ENCODE assay signal across 12 cellular contexts in genomic region chr18:75110846-75111415, GRCh38.
"Had no signal": no experiment of that assay in that cellular context is flagged by ENCODE, and none has a peak within 500 bp of the region (broad histone marks: within the 10 kb centered on the region; RNA-seq: fewer than 3 reads in every experiment).

No MANE protein-coding gene starts in this region.

- H3K36me3 Mint-ChIP-seq: activated naive CD4-positive, alpha-beta T cell treated with anti-CD3 and anti-CD28 coated beads, Interleukin-2, amount 10 ng/mL, durations not matched to agents 7 days and 5 days; stimulated activated memory B cell treated with anti-CD40 and anti-IgM and Interleukin-4, amounts not matched to agents 10 μg/mL and 1 μg/mL and 100 μg/mL, for 72 hours had no signal

- H3K4me1 Mint-ChIP-seq: stimulated activated memory B cell treated with anti-CD40 and anti-IgM and Interleukin-4, amounts not matched to agents 10 μg/mL and 1 μg/mL and 100 μg/mL, for 72 hours had no signal

- H3K9me3 Mint-ChIP-seq: activated naive CD4-positive, alpha-beta T cell treated with anti-CD3 and anti-CD28 coated beads, Interleukin-2, amount 10 ng/mL, durations not matched to agents 7 days and 5 days; effector memory CD8-positive, alpha-beta T cell had no signal

- H3K27me3 Mint-ChIP-seq: activated naive CD4-positive, alpha-beta T cell treated with anti-CD3 and anti-CD28 coated beads, Interleukin-2, amount 10 ng/mL, durations not matched to agents 7 days and 5 days had no signal

- DNase-seq: activated naive CD4-positive, alpha-beta T cell treated with anti-CD3 and anti-CD28 coated beads, Interleukin-2, amount 10 ng/mL, durations not matched to agents 7 days and 5 days; activated T-cell treated with anti-CD3 and anti-CD28 coated beads for 4 hours; amygdala; effector memory CD8-positive, alpha-beta T cell; glutamatergic neuron; nucleus accumbens; stomach; T-helper 1 cell; trophoblast cell; WERI-Rb-1 had no signal

- H3K4me3 Mint-ChIP-seq: activated naive CD4-positive, alpha-beta T cell treated with anti-CD3 and anti-CD28 coated beads, Interleukin-2, amount 10 ng/mL, durations not matched to agents 7 days and 5 days; effector memory CD8-positive, alpha-beta T cell; stimulated activated memory B cell treated with anti-CD40 and anti-IgM and Interleukin-4, amounts not matched to agents 10 μg/mL and 1 μg/mL and 100 μg/mL, for 72 hours had no signal

- H3K27ac Mint-ChIP-seq: activated naive CD4-positive, alpha-beta T cell treated with anti-CD3 and anti-CD28 coated beads, Interleukin-2, amount 10 ng/mL, durations not matched to agents 7 days and 5 days; stimulated activated memory B cell treated with anti-CD40 and anti-IgM and Interleukin-4, amounts not matched to agents 10 μg/mL and 1 μg/mL and 100 μg/mL, for 72 hours had no signal

- ATAC-seq: effector memory CD8-positive, alpha-beta T cell; sciatic nerve; stimulated activated memory B cell treated with anti-CD40 and anti-IgM and Interleukin-4, amounts not matched to agents 10 μg/mL and 1 μg/mL and 100 μg/mL, for 72 hours had no signal
